In the genomic region with DNA sequence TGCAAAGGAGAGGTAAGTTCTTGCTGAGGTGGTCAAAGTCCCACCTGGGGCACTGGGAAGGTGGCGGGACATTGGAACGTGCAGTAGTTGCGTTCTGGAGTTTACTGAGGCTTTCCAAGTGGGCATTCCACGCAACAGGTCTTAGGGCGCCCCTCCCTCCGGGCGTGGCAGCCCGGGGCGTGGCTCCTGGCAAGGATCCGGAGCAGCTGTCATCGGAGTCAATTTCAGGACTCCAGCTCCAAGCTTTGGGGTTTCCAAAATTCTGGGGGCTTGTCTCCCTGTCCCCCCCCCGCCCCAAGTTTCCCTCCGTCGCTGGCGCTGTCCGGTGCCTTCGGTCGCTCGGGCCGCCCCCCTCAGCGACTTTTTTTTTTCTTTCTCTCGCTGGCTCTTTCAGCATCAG, we compare ENCODE assay signal across 8 cellular contexts. TPM values are rescaled to one million over a fixed set of nuclear protein-coding genes. Genes with fewer than 3 reads are reported as not detected.
DNase-seq lines count a peak whose midpoint lies in the region; ATAC-seq and TF ChIP-seq lines count a peak whose summit lies in the region.

No MANE protein-coding gene starts in this region.

- intact Hi-C loops in IMR-90 (cut with micrococcal nuclease) (loop anchor here (5.0 to 10.0 kb wide), 5 partner anchors 147 to 258 kb away; a partner anchor contains a TSS), MCF 10A (cut with micrococcal nuclease) (loop anchor here (5.0 kb wide), 1 partner anchor 43 kb away; a partner anchor contains a TSS)

- H3K9ac ChIP-seq in IMR-90 (ENCODE audit: low read depth, low read length) = no peak overlapping the region

- no peak overlapping the region for H3K23ac ChIP-seq in IMR-90 (ENCODE audit: low read depth, low read length)

- no peak overlapping the region for H2BK20ac ChIP-seq in IMR-90 (ENCODE audit: low read depth, low read length)

- CTCF ChIA-PET in IMR-90 (lab: Yijun Ruan, JAX) = interaction anchor here (0.6 to 0.7 kb wide), 4 partner anchors 17 to 150 kb away, joined by 3 to 4 read pairs (median 4); no protein-coding TSS in a partner anchor
- CTCF ChIA-PET in MCF 10A (lab: Yijun Ruan, JAX) = interaction anchor here (0.6 to 1.9 kb wide), 9 partner anchors 9 to 298 kb away, joined by 3 to 8 read pairs (median 3); no protein-coding TSS in a partner anchor

- no peak overlapping the region for H2BK120ac ChIP-seq in IMR-90 (ENCODE audit: low read depth, low read length)

- no peak overlapping the region for H2AK9ac ChIP-seq in IMR-90 (replicated peaks; ENCODE audit: low read depth, low read length, poor library complexity)

- WGBS in IMR-90 (ENCODE audit: extremely low coverage in 2 of 2, insufficient read length in 1 of 2), 2 experiments = 3% methylated on average over 10 of the region's 22 CpGs; no CpG with 5 or more reads in 1 of the 2 experiments

- no peaks in the 10 kb centered on the region for H3K36me3 Mint-ChIP-seq in MCF 10A (ENCODE audit: insufficient read depth, unreplicated experiment)

- peaks cover 2% of the 10 kb centered on the region; the same call in 1 of the 2 replicates for H3K36me3 ChIP-seq in IMR-90 (ENCODE audit: control insufficient read depth, insufficient read depth, low read length)

- H3K4me3 Mint-ChIP-seq in MCF 10A (ENCODE audit: unreplicated experiment) = peak overlapping the region; percentile 77

- no peak overlapping the region for H3K4ac ChIP-seq in IMR-90 (ENCODE audit: low read depth, low read length)

- H3K9me3 Mint-ChIP-seq in MCF 10A (ENCODE audit: unreplicated experiment) = no peaks in the 10 kb centered on the region

- peaks cover 6% of the 10 kb centered on the region for H3K4me1 Mint-ChIP-seq in MCF 10A (ENCODE audit: insufficient read depth, unreplicated experiment)

- no peak overlapping the region for H4K91ac ChIP-seq in IMR-90 (ENCODE audit: insufficient read depth, low read depth, low read length)

- H3K56ac ChIP-seq in IMR-90 (ENCODE audit: extremely low read depth, insufficient read depth, low read length) = no peak overlapping the region

- no peak overlapping the region for H3K18ac ChIP-seq in IMR-90 (ENCODE audit: low read depth, low read length)

- H3K4me3 ChIP-seq in IMR-90 (ENCODE audit: insufficient read depth, low read depth, low read length) (peak overlapping the region; percentile 99), mononuclear cell (ENCODE audit: low read length) (peak overlapping the region; percentile 71)

- ATAC-seq in GM19035 (IDR thresholded peaks at IDR 0.05; ENCODE audit: unreplicated experiment) (peak; percentile 2), IMR-90 (ENCODE audit: low read depth) (no peak), HG03457 (IDR thresholded peaks at IDR 0.05; ENCODE audit: unreplicated experiment) (no peak)

- no peaks in the 10 kb centered on the region for H3K9me1 ChIP-seq in IMR-90 (ENCODE audit: insufficient read depth, low read length)

- peaks cover 10% of the 10 kb centered on the region for H3K27me3 Mint-ChIP-seq in MCF 10A (ENCODE audit: insufficient read depth, unreplicated experiment)

- peak overlapping the region; percentile 46 for H2AFZ ChIP-seq in IMR-90 (replicated peaks; ENCODE audit: low read length, poor library complexity)

- BruUV-seq in IMR-90 (replicated peaks; lab: Mats Ljungman, UMichigan) = no TSS peak
- no TSS peak for BruUV-seq in MCF 10A (replicated peaks; lab: Mats Ljungman, UMichigan)

- H3K79me1 ChIP-seq in IMR-90 (ENCODE audit: low read depth in 1 of 2, low read length in 2 of 2) = peaks cover 3 to 11% of the 10 kb centered on the region in 2 experiments

- H3K4me1 ChIP-seq in IMR-90 (ENCODE audit: control insufficient read depth, insufficient read depth, low read length) = no peaks in the 10 kb centered on the region
- H3K4me1 ChIP-seq in mononuclear cell (ENCODE audit: insufficient read depth, low read length) = peaks cover 34% of the 10 kb centered on the region

- H4K20me1 ChIP-seq in IMR-90 (ENCODE audit: insufficient read depth, low read length) = no peaks in the 10 kb centered on the region

- H4K5ac ChIP-seq in IMR-90 (ENCODE audit: low read depth, low read length) = no peak overlapping the region

- no peak overlapping the region for H2BK5ac ChIP-seq in IMR-90 (ENCODE audit: low read depth, low read length, poor library complexity, severe bottlenecking)

- H4K8ac ChIP-seq in IMR-90 (ENCODE audit: low read depth in 2 of 2, low read length in 2 of 2) = no peak overlapping the region

- TF ChIP-seq POLR2A in IMR-90 (IDR thresholded peaks at IDR 0.05; ENCODE audit: low read depth, low read length) = no peak

- TF ChIP-seq CTCF in IMR-90 (conservative IDR thresholded peaks at IDR 0.05; ENCODE audit: low read depth, low read length) (no peak), MCF 10A (IDR thresholded peaks at IDR 0.05; ENCODE audit: unreplicated experiment) (no peak)

- no peak overlapping the region for H2AK5ac ChIP-seq in IMR-90 (ENCODE audit: low read depth, low read length)

- H3K9me3 ChIP-seq in IMR-90 (ENCODE audit: control insufficient read depth, insufficient read depth, low read length) (no peaks in the 10 kb centered on the region), mononuclear cell (ENCODE audit: low read depth, low read length) (no peaks in the 10 kb centered on the region)

- in situ Hi-C loops in IMR-90 (cut with MboI; ENCODE audit: low sequenced_read_pairs) = no loop called here

- dilution Hi-C loops in IMR-90 (cut with HindIII; ENCODE audit: low sequenced_read_pairs, unreplicated experiment) = no loop called here

- no peak overlapping the region for H3K14ac ChIP-seq in IMR-90 (replicated peaks; ENCODE audit: low read depth, low read length)

- H3K27me3 ChIP-seq in IMR-90 (ENCODE audit: control insufficient read depth, insufficient read depth, low read length) = peaks cover 14% of the 10 kb centered on the region
- H3K27me3 ChIP-seq in mononuclear cell (ENCODE audit: insufficient read depth, low read length) = peaks cover 26% of the 10 kb centered on the region

- no peak overlapping the region for H3K27ac ChIP-seq in IMR-90 (ENCODE audit: insufficient read depth, low read length)

- H3K4me2 ChIP-seq in IMR-90 (ENCODE audit: low read depth, low read length) = peak overlapping the region; percentile 48

- no peak overlapping the region for H2BK15ac ChIP-seq in IMR-90 (ENCODE audit: low read depth, low read length)

- no peak for DNase-seq in IMR-90
- DNase-seq in MCF 10A (ENCODE audit: unreplicated experiment) = no peak
- DNase-seq in AG08396 (ENCODE audit: low spot score) = no peak
- DNase-seq in GDM1 (lab: John Stamatoyannopoulos, UW) = no peak
- no peak for DNase-seq in foreskin melanocyte

- POLR2A ChIA-PET in IMR-90 (lab: Charles Lee; ENCODE audit: unreplicated experiment) (no interaction called here), MCF 10A (lab: Yijun Ruan, JAX) (interaction anchor here (0.6 to 3.4 kb wide), 4 partner anchors 43 to 1103 kb away, joined by 3 to 23 read pairs (median 4); a partner anchor contains a TSS)

- no peak for TF ChIP-seq RAD21 in IMR-90 (IDR thresholded peaks at IDR 0.05; ENCODE audit: low read length)

- H3K27ac Mint-ChIP-seq in MCF 10A (ENCODE audit: low read depth, unreplicated experiment) = no peak overlapping the region

TF ChIP-seq in IMR-90, 13 proteins besides CTCF, POLR2A, EP300 and RAD21:
- TF ChIP-seq FOS (IDR thresholded peaks at IDR 0.05; ENCODE audit: low read depth, low read length) (no peak), RCOR1 (IDR thresholded peaks at IDR 0.05; ENCODE audit: insufficient replicate concordance, low read length) (no peak), CHD1 (IDR thresholded peaks at IDR 0.05; ENCODE audit: low read depth, low read length) (no peak), MXI1 (IDR thresholded peaks at IDR 0.05; ENCODE audit: borderline replicate concordance, low read depth, low read length) (no peak), MAFK (IDR thresholded peaks at IDR 0.05; ENCODE audit: low read depth, low read length) (no peak), RFX5 (IDR thresholded peaks at IDR 0.05; ENCODE audit: low read depth, low read length) (no peak), MAZ (IDR thresholded peaks at IDR 0.05; ENCODE audit: borderline replicate concordance, low read depth, low read length) (no peak), CEBPB (IDR thresholded peaks at IDR 0.05; ENCODE audit: low read depth, low read length) (no peak)
- TF ChIP-seq, protein P1, sequence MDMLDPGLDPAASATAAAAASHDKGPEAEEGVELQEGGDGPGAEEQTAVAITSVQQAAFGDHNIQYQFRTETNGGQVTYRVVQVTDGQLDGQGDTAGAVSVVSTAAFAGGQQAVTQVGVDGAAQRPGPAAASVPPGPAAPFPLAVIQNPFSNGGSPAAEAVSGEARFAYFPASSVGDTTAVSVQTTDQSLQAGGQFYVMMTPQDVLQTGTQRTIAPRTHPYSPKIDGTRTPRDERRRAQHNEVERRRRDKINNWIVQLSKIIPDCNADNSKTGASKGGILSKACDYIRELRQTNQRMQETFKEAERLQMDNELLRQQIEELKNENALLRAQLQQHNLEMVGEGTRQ (IDR thresholded peaks at IDR 0.05; ENCODE audit: low read depth, low read length) = no peak
- TF ChIP-seq, protein P2, sequence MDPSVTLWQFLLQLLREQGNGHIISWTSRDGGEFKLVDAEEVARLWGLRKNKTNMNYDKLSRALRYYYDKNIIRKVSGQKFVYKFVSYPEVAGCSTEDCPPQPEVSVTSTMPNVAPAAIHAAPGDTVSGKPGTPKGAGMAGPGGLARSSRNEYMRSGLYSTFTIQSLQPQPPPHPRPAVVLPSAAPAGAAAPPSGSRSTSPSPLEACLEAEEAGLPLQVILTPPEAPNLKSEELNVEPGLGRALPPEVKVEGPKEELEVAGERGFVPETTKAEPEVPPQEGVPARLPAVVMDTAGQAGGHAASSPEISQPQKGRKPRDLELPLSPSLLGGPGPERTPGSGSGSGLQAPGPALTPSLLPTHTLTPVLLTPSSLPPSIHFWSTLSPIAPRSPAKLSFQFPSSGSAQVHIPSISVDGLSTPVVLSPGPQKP (IDR thresholded peaks at IDR 0.05; ENCODE audit: borderline replicate concordance, low read depth, low read length) = no peak

RNA-seq across cellular contexts. Expression of a gene that starts 43.1 kb away (rescaled TPM):
- total RNA-seq in IMR-90 (2012; rRNA removed) (90.2 and 100.0 TPM in 2 replicates), MCF 10A (2022) (127 and 147 TPM in 2 replicates), mononuclear cell (58.6 TPM)
- 64.6 and 65.4 TPM in 2 replicates for polyA plus RNA-seq in IMR-90 (2012; rRNA removed)
- polyA plus RNA-seq in IMR-90 (2012; cell fraction: cytosol; rRNA removed) = 27.6 and 52.7 TPM in 2 replicates
- 24.3 and 90.0 TPM in 2 replicates for polyA plus RNA-seq in IMR-90 (2012; cell fraction: nucleus; rRNA removed; ENCODE audit: low replicate concordance)
